Comparison of ENCODE assay signal across 9 cellular contexts in the genomic region with DNA sequence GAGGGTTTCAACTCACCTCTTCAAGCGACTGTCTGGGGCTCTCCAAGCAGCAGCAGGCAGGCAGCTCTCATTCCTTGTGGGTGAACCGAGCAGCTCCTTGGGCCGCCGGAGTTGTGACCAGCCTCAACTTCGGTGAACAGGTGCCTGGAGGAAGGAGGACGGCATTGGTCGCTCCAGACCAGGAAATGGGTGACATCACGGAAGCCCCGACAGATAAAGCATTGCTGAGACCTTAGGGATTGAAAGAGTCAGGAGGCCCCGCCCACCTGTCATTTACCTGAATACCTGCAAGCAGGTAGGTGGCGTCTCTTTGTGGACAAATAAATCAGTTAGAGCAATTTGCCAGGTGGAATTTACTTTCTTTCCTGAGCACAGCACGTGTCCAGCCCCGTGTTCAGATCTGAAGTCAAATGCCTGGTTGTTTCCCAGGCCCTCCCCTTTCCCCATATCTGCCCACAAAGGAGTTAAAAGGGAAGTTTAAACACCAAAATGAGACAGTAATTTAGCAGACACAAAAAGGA. TPM values are rescaled to one million over a fixed set of nuclear protein-coding genes. Genes with fewer than 3 reads are reported as not detected.
A peak's percentile ranks its signal among the peaks of the same experiment; 100 is the strongest.
DNase-seq lines count a peak whose midpoint lies in the region; ATAC-seq and TF ChIP-seq lines count a peak whose summit lies in the region.
"Had no signal": no experiment of that assay in that cellular context is flagged by ENCODE, and none has a peak within 500 bp of the region (broad histone marks: within the 10 kb centered on the region; RNA-seq: fewer than 3 reads in every experiment).

LNX1 (minus strand) TSS at position 115 of the 521 bp plus-strand sequence. CDS start 17,484 bp downstream, outside the sequence.

- no peaks in the 10 kb centered on the region for H3K36me3 Mint-ChIP-seq in T-helper 2 cell treated with Interferon-gamma antibody and Interleukin-4, amounts not matched to agents 5 μg/mL and 100 μg/mL, for 36 hours (ENCODE audit: low read depth)
- no peaks in the 10 kb centered on the region for H3K36me3 Mint-ChIP-seq in T-cell

- CTCF ChIA-PET in T-cell (lab: Charles Lee), result no interaction called here

- ATAC-seq in T-cell (replicated peaks in 1 of 4), result no peak
- ATAC-seq in GM18517 (IDR thresholded peaks at IDR 0.05; ENCODE audit: unreplicated experiment), result no peak
- ATAC-seq in HG03571 (IDR thresholded peaks at IDR 0.05; ENCODE audit: unreplicated experiment), result no peak

- in situ Hi-C loops in GM13977 (cut with MboI; ENCODE audit: low pct_unique_long_range_greater_than_20kb, low sequenced_read_pairs, unreplicated experiment), result no loop called here

- no peaks in the 10 kb centered on the region for H3K9me3 Mint-ChIP-seq in T-helper 2 cell treated with Interferon-gamma antibody and Interleukin-4, amounts not matched to agents 5 μg/mL and 100 μg/mL, for 36 hours
- no peaks in the 10 kb centered on the region for H3K9me3 Mint-ChIP-seq in T-cell

- DNase-seq in T-helper 2 cell treated with Interferon-gamma antibody and Interleukin-4, amounts not matched to agents 5 μg/mL and 100 μg/mL, for 36 hours (ENCODE audit: low spot score), result no peak
- DNase-seq in T-helper 2 cell, result no peak
- DNase-seq in T-cell, result no peak
- DNase-seq in islet precursor cell, result peak; percentile 97
- DNase-seq in GM13977 (ENCODE audit: low spot score), result no peak
- DNase-seq: amygdala had no signal

- H3K27ac ChIP-seq in temporal lobe (ENCODE audit: low read depth, low read length), result no peak within 1 kb of the TSS

- POLR2A ChIA-PET in T-cell (lab: Charles Lee), result no interaction called here

- peaks cover 2% of the 10 kb centered on the region for H3K4me1 Mint-ChIP-seq in T-helper 2 cell treated with Interferon-gamma antibody and Interleukin-4, amounts not matched to agents 5 μg/mL and 100 μg/mL, for 36 hours (ENCODE audit: low read depth)
- H3K4me1 Mint-ChIP-seq in T-cell, result peaks cover 3 to 18% (median 9%) of the 10 kb centered on the region in 3 donors

- peak within 1 kb of the TSS; percentile 10 for H3K4me3 Mint-ChIP-seq in T-helper 2 cell treated with Interferon-gamma antibody and Interleukin-4, amounts not matched to agents 5 μg/mL and 100 μg/mL, for 36 hours
- H3K4me3 Mint-ChIP-seq in T-cell, result peak within 1 kb of the TSS in 2 of 3 donors; percentile 10 to 55

- no peak within 1 kb of the TSS for H3K27ac Mint-ChIP-seq in T-helper 2 cell treated with Interferon-gamma antibody and Interleukin-4, amounts not matched to agents 5 μg/mL and 100 μg/mL, for 36 hours
- H3K27ac Mint-ChIP-seq in T-cell, result peak within 1 kb of the TSS in 1 of 2 donors; percentile 14

- peaks cover 28% of the 10 kb centered on the region for H3K27me3 Mint-ChIP-seq in T-helper 2 cell treated with Interferon-gamma antibody and Interleukin-4, amounts not matched to agents 5 μg/mL and 100 μg/mL, for 36 hours (ENCODE audit: low read depth)
- peaks cover 36 to 50% of the 10 kb centered on the region in 2 donors for H3K27me3 Mint-ChIP-seq in T-cell

- no peak for TF ChIP-seq CTCF in GM13977 (IDR thresholded peaks at IDR 0.05; ENCODE audit: extremely low read depth, insufficient read depth, missing control alignments)

RNA-seq across cellular contexts. Expression of gene LNX1, which starts in this region (rescaled TPM):
- total RNA-seq in T-cell (under 1 TPM in 1 of 5 donors, not detected in 4; 0.45 TPM), temporal lobe (36.9 TPM)

Comparison
In these comparisons a context has a peak if more than half of its experiments do, and no peak if none do; other contexts are left out.
1. RNA of gene LNX1 (total RNA-seq): 36.9 TPM in temporal lobe (single experiment); 0.45 TPM in T-cell; every median in the first group is over 10 times any median in the second.